1 cellular context compared by ENCODE assay signal in the genomic region with DNA sequence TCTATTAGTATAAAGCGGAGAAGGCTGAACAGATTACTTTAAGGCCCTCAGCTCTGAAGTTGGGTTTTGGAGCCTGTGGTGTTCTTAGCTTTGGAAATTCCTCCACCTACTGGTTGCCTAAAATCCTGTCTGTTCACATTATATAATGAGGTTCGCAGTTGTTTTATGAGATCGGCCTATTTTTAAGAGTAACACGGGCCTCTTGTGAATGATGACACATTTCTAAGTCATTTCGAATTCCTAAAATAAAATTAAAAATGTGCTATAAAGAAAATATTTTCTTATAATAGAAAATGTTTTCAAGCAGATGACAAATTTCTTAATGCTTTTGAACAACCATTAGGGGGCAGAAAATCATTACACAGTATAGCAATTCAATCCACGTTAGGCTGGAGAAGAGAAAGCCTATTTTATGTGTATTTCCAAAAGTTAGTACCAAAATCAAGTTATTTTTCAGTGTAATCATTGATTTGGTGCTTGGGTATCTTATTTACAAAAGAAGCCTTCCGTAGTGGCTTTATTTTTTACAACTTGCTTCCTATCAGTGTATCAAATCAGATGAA.
TF ChIP-seq lines count a peak whose summit lies in the region.

No MANE protein-coding gene starts in this region.

TF ChIP-seq in HepG2, 621 proteins besides CTCF, POLR2A, EP300 and RAD21 (continued from another document):
- TF ChIP-seq CREB3 (CRISPR knock-in tag; IDR thresholded peaks at IDR 0.05) (peak; percentile 15; the same call in 1 of the 2 replicates), AHR (CRISPR knock-in tag; IDR thresholded peaks at IDR 0.05) (no peak), SKI (IDR thresholded peaks at IDR 0.05; ENCODE audit: partially characterized antibody) (no peak)
TF ChIP-seq in HepG2: peak in this region for 17.
